8 cellular contexts compared by ENCODE assay signal in the genomic region with DNA sequence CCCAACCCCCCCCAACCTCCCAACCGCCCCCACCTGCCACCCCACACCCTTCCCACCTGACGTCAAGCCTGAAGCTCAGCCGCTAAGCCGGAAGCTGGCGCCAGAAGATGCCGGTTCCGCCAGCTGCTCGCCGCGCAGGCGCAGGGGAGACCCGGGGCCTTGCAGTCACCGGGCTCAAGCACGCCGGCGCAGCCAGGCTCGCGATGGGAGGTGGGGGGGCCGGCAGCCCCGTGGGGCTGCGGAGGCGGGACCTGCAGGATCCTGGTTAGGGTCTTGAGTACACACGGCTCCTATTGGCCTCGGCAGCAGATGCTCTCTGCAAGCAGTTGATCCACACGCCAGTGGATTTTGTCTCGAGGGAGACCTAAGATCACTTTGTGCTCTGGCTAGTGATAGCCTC. TPM values are rescaled to one million over a fixed set of nuclear protein-coding genes. Genes with fewer than 3 reads are reported as not detected.
DNase-seq lines count a peak whose midpoint lies in the region; ATAC-seq, FAIRE-seq and TF ChIP-seq lines count a peak whose summit lies in the region.

A gene (minus strand): TSS at position 109 of the 400 bp plus-strand sequence. CDS start 4,268 bp downstream, outside the sequence.

- no peaks in the 10 kb centered on the region for H3K9me3 ChIP-seq in endodermal cell (ENCODE audit: control insufficient read depth, low read length)

- no peak within 1 kb of the TSS for H3K27ac ChIP-seq in endodermal cell (ENCODE audit: low read depth, low read length)

- H3K4me3 ChIP-seq in endodermal cell (ENCODE audit: low read length): peak within 1 kb of the TSS; percentile 82

- no peaks in the 10 kb centered on the region for H3K27me3 Mint-ChIP-seq in activated CD8-positive, alpha-beta memory T cell treated with anti-CD3 and anti-CD28 coated beads, Interleukin-2, amount 10 ng/mL, durations not matched to agents 7 days and 5 days
- H3K27me3 Mint-ChIP-seq in endodermal cell (ENCODE audit: insufficient read depth): no peaks in the 10 kb centered on the region

- peaks cover 12% of the 10 kb centered on the region for H3K36me3 ChIP-seq in endodermal cell (ENCODE audit: control insufficient read depth, insufficient read depth, low read length)

- no peaks in the 10 kb centered on the region for H3K27me3 ChIP-seq in endodermal cell (ENCODE audit: control insufficient read depth, insufficient read depth, low read length, poor library complexity, severe bottlenecking)

- peak within 1 kb of the TSS; percentile 49 for H3K9ac ChIP-seq in endodermal cell (ENCODE audit: extremely low read depth, low read length, poor library complexity, severe bottlenecking)

- DNase-seq in COR-L47 (lab: John Stamatoyannopoulos, UW) (peak; percentile 98), HTR-8/SVneo (ENCODE audit: insufficient read length, low spot score) (peak; percentile 84), NOMO-1 treated with DMSO at 0.1 percent for 48 hours (lab: John Stamatoyannopoulos, UW; ENCODE audit: unreplicated experiment) (peak; percentile 77), endodermal cell (peak; percentile 97), mesenteric fat pad (ENCODE audit: low spot score) (peak; percentile 97)
- DNase-seq in activated CD8-positive, alpha-beta memory T cell treated with anti-CD3 and anti-CD28 coated beads, Interleukin-2, amount 10 ng/mL, durations not matched to agents 7 days and 5 days: peak; percentile 95
- peak; percentile 79 for DNase-seq in stimulated activated CD8-positive, alpha-beta memory T cell treated with anti-CD3 and anti-CD28 coated beads, Interleukin-15, amount 100 ng/mL, for 1 hour (ENCODE audit: low read depth)

- CTCF ChIA-PET in activated CD8-positive, alpha-beta memory T cell treated with anti-CD3 and anti-CD28 coated beads, Interleukin-2, amount 10 ng/mL, durations not matched to agents 7 days and 5 days (lab: Charles Lee): interaction anchor here (1.0 kb wide), 2 partner anchors 38 to 55 kb away, joined by 3 read pairs; a partner anchor contains a TSS

- peak within 1 kb of the TSS; percentile 76 for H3K4me3 Mint-ChIP-seq in activated CD8-positive, alpha-beta memory T cell treated with anti-CD3 and anti-CD28 coated beads, Interleukin-2, amount 10 ng/mL, durations not matched to agents 7 days and 5 days
- peak within 1 kb of the TSS; percentile 59 for H3K4me3 Mint-ChIP-seq in endodermal cell

- H3K9me3 Mint-ChIP-seq in activated CD8-positive, alpha-beta memory T cell treated with anti-CD3 and anti-CD28 coated beads, Interleukin-2, amount 10 ng/mL, durations not matched to agents 7 days and 5 days (ENCODE audit: low read depth): no peaks in the 10 kb centered on the region
- H3K9me3 Mint-ChIP-seq in endodermal cell: no peaks in the 10 kb centered on the region

- peak; percentile 31 for FAIRE-seq in HTR-8/SVneo (lab: Jason Lieb, UNC)

- 0 to 1% methylated on average over 16 to 25 of the region's 26 CpGs for WGBS in endodermal cell (ENCODE audit: insufficient coverage in 1 of 2, insufficient read length in 1 of 2), 2 experiments

- peaks cover 11% of the 10 kb centered on the region for H3K36me3 Mint-ChIP-seq in activated CD8-positive, alpha-beta memory T cell treated with anti-CD3 and anti-CD28 coated beads, Interleukin-2, amount 10 ng/mL, durations not matched to agents 7 days and 5 days
- peaks cover 6% of the 10 kb centered on the region for H3K36me3 Mint-ChIP-seq in endodermal cell (ENCODE audit: low read depth)

- H3K27ac Mint-ChIP-seq in activated CD8-positive, alpha-beta memory T cell treated with anti-CD3 and anti-CD28 coated beads, Interleukin-2, amount 10 ng/mL, durations not matched to agents 7 days and 5 days: peak within 1 kb of the TSS; percentile 80
- H3K27ac Mint-ChIP-seq in endodermal cell: peak within 1 kb of the TSS; percentile 87

- peaks cover 44% of the 10 kb centered on the region for H3K4me1 Mint-ChIP-seq in activated CD8-positive, alpha-beta memory T cell treated with anti-CD3 and anti-CD28 coated beads, Interleukin-2, amount 10 ng/mL, durations not matched to agents 7 days and 5 days
- peaks cover 21% of the 10 kb centered on the region for H3K4me1 Mint-ChIP-seq in endodermal cell

- H3K4me1 ChIP-seq in endodermal cell (ENCODE audit: control insufficient read depth, insufficient read depth, low read length): no peaks in the 10 kb centered on the region

- TF ChIP-seq CTCF in endodermal cell (conservative IDR thresholded peaks at IDR 0.05): no peak

- ATAC-seq in GM21367 (IDR thresholded peaks at IDR 0.05; ENCODE audit: unreplicated experiment): peak; percentile 60
- peak; percentile 80 for ATAC-seq in activated CD8-positive, alpha-beta memory T cell treated with anti-CD3 and anti-CD28 coated beads, Interleukin-2, amount 10 ng/mL, durations not matched to agents 7 days and 5 days

RNA-seq across cellular contexts. Expression of the gene that starts here (rescaled TPM):
- 10 to 100 TPM in 1 of 2 experiments, 1 to 10 TPM in 1; 8.9 to 11.4 TPM for total RNA-seq in activated CD8-positive, alpha-beta memory T cell treated with anti-CD3 and anti-CD28 coated beads, Interleukin-2, amount 10 ng/mL, durations not matched to agents 7 days and 5 days
- total RNA-seq in endodermal cell (10 to 100 TPM in 1 of 2 donors, 1 to 10 TPM in 1; 7.5 to 10.8 TPM), mesenteric fat pad (12.3 TPM)
- polyA plus RNA-seq in endodermal cell (2013, experiment 1 of 2): 10.3 TPM
- polyA plus RNA-seq in endodermal cell (2013, experiment 2 of 2): 10.4 TPM
